ENCODE assay signal across 17 cellular contexts in the genomic region with DNA sequence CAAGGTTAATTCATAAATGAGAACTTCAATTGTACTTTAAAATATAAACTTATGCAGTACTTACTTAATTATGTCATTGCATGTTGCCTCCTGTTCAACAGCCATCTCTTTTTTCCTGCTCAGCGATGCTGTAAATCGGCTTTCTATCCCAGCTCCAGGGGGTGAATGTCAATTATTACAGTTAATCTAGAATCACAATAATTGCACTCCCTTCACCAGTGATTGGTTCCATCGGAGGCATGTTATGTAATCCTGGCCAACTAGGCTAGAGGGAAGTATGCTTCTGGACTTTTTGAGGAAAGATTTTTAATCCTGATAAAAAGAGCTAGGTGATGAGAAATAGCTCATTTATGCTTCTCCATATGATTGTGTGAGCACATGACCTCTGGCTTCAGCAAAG. TPM values are rescaled to one million over a fixed set of nuclear protein-coding genes. Genes with fewer than 3 reads are reported as not detected.
"Had no signal": no experiment of that assay in that cellular context is flagged by ENCODE, and none has a peak within 500 bp of the region (broad histone marks: within the 10 kb centered on the region; RNA-seq: fewer than 3 reads in every experiment).

No MANE protein-coding gene starts in this region.

- H3K9me3 ChIP-seq: esophagus squamous epithelium, ovary, upper lobe of right lung had no signal

- H3K36me3 ChIP-seq: esophagus squamous epithelium, heart right ventricle, ovary, upper lobe of right lung had no signal

- DNase-seq: activated CD4-positive, alpha-beta T cell treated with anti-CD3 and anti-CD28 coated beads, Interleukin-2, amount 10 ng/mL, durations not matched to agents 7 days and 5 days; activated CD8-positive, alpha-beta T cell treated with anti-CD3 and anti-CD28 coated beads, Interleukin-2, amount 10 ng/mL, durations not matched to agents 7 days and 5 days; activated naive CD4-positive, alpha-beta T cell treated with anti-CD3 and anti-CD28 coated beads for 36 hours; activated T-cell treated with anti-CD3 and anti-CD28 coated beads, Interleukin-2, amount 50 U/mL, for 24 hours; anterior cingulate cortex; caudate nucleus; effector memory CD8-positive, alpha-beta T cell; esophagus squamous epithelium; heart right ventricle; mesendoderm; naive thymus-derived CD8-positive, alpha-beta T cell; ovary; stimulated activated CD4-positive, alpha-beta T cell treated with anti-CD3 and anti-CD28 coated beads, Interleukin-12 subunit alpha, Interleukin-12 subunit beta, amount 100 ng/mL, for 4 hours; stimulated activated CD4-positive, alpha-beta T cell treated with anti-CD3 and anti-CD28 coated beads, Interleukin-1b, Interleukin-23, amount 100 ng/mL, for 48 hours; stimulated activated CD8-positive, alpha-beta memory T cell treated with anti-CD3 and anti-CD28 coated beads, Interleukin-4, amount 100 ng/mL, for 48 hours; stimulated activated naive CD4-positive, alpha-beta T cell; upper lobe of right lung had no signal

- H3K4me3 ChIP-seq: heart right ventricle, ovary, upper lobe of right lung had no signal

- H3K4me1 ChIP-seq: esophagus squamous epithelium, upper lobe of right lung had no signal

- H3K27me3 ChIP-seq: esophagus squamous epithelium, heart right ventricle, ovary, upper lobe of right lung had no signal

- H3K27ac ChIP-seq: esophagus squamous epithelium, heart right ventricle, ovary, upper lobe of right lung had no signal

RNA-seq across cellular contexts. Expression of a gene that starts 53.8 kb away (rescaled TPM):
- total RNA-seq: activated CD4-positive, alpha-beta T cell treated with anti-CD3 and anti-CD28 coated beads, Interleukin-2, amount 10 ng/mL, durations not matched to agents 7 days and 5 days; activated CD8-positive, alpha-beta T cell treated with anti-CD3 and anti-CD28 coated beads, Interleukin-2, amount 10 ng/mL, durations not matched to agents 7 days and 5 days; naive thymus-derived CD8-positive, alpha-beta T cell had no signal
- polyA plus RNA-seq: naive thymus-derived CD8-positive, alpha-beta T cell had no signal
